ENCODE assay signal across 8 cellular contexts in genomic region chr10:18658301-18658991, GRCh38. TPM values are rescaled to one million over a fixed set of nuclear protein-coding genes. Genes with fewer than 3 reads are reported as not detected.
DNase-seq lines count a peak whose midpoint lies in the region; ATAC-seq, FAIRE-seq and TF ChIP-seq lines count a peak whose summit lies in the region.

No MANE protein-coding gene starts in this region.

- CTCF ChIA-PET in endothelial cell of umbilical vein (lab: Charles Lee) = interaction anchor here (0.9 to 2.2 kb wide), 3 partner anchors 8 to 81 kb away, joined by 3 to 9 read pairs (median 5); no protein-coding TSS in a partner anchor

- H3K4me1 Mint-ChIP-seq in T-helper 17 cell = peaks cover 28% of the 10 kb centered on the region
- peaks cover 14 to 56% (median 40%) of the 10 kb centered on the region in 4 donors for H3K4me1 Mint-ChIP-seq in naive thymus-derived CD8-positive, alpha-beta T cell

- peak; percentile 27 for DNase-seq in NOMO-1 treated with DMSO at 0.1 percent for 48 hours (lab: John Stamatoyannopoulos, UW; ENCODE audit: unreplicated experiment)
- no peak for DNase-seq in NOMO-1 treated with dmso at 0.1 percent for 144 hours (lab: John Stamatoyannopoulos, UW; ENCODE audit: unreplicated experiment)
- DNase-seq in T-helper 17 cell = no peak
- DNase-seq in endothelial cell of umbilical vein (ENCODE audit: low read depth, low spot score) = peak; percentile 44
- DNase-seq in naive thymus-derived CD8-positive, alpha-beta T cell = peak in 2 of 10 donors; percentile 15 to 16
- DNase-seq in NCI-H1694 treated with DMSO at 0.1 percent for 48 hours (lab: John Stamatoyannopoulos, UW) = no peak
- DNase-seq in occipital lobe (lab: John Stamatoyannopoulos, UW) = no peak

- no peaks in the 10 kb centered on the region for H3K9me1 ChIP-seq in endothelial cell of umbilical vein (replicated peaks; ENCODE audit: control insufficient read depth, extremely low read depth, insufficient read depth, low read length)

- no peaks in the 10 kb centered on the region for H3K27me3 ChIP-seq in endothelial cell of umbilical vein (ENCODE audit: control insufficient read depth in 2 of 2, insufficient read depth in 2 of 2, low read length in 2 of 2)

- H3K79me2 ChIP-seq in endothelial cell of umbilical vein (ENCODE audit: control insufficient read depth, insufficient read depth, low read length) = peaks cover 44% of the 10 kb centered on the region

- peaks cover 5% of the 10 kb centered on the region for H3K36me3 Mint-ChIP-seq in T-helper 17 cell (ENCODE audit: low read depth)
- H3K36me3 Mint-ChIP-seq in naive thymus-derived CD8-positive, alpha-beta T cell = peaks cover 0 to 19% (median 6%) of the 10 kb centered on the region in 3 donors

- peak overlapping the region; percentile 92 for H3K4me2 ChIP-seq in endothelial cell of umbilical vein (ENCODE audit: insufficient read depth, low read length)

- BruUV-seq in endothelial cell of umbilical vein (replicated peaks; lab: Mats Ljungman, UMichigan) = TSS peak; percentile 85

- H3K4me3 Mint-ChIP-seq in T-helper 17 cell = peak overlapping the region; percentile 99
- H3K4me3 Mint-ChIP-seq in naive thymus-derived CD8-positive, alpha-beta T cell = peak overlapping the region; percentile 98 to 100 (median 99)

- no peaks in the 10 kb centered on the region for H3K9me3 Mint-ChIP-seq in naive thymus-derived CD8-positive, alpha-beta T cell

- H3K9ac ChIP-seq in endothelial cell of umbilical vein (replicated peaks; ENCODE audit: extremely low read depth, insufficient read depth, low read length) = peak overlapping the region; percentile 99

- H4K20me1 ChIP-seq in endothelial cell of umbilical vein (replicated peaks; ENCODE audit: control insufficient read depth, extremely low read depth, insufficient read depth, low read length) = no peaks in the 10 kb centered on the region

- no peak for TF ChIP-seq CTCF in endothelial cell of umbilical vein (IDR thresholded peaks at IDR 0.05; ENCODE audit: extremely low read depth in 1 of 2, insufficient read depth in 1 of 2, low read depth in 1 of 2, low read length in 2 of 2)

- no peaks in the 10 kb centered on the region for H3K9me3 ChIP-seq in T-helper 17 cell (ENCODE audit: control insufficient read depth, low read length, poor library complexity, severe bottlenecking)
- no peaks in the 10 kb centered on the region for H3K9me3 ChIP-seq in endothelial cell of umbilical vein (replicated peaks; ENCODE audit: control insufficient read depth, insufficient read depth, low read length)

- peak; percentile 53 for FAIRE-seq in endothelial cell of umbilical vein (lab: Jason Lieb, UNC)

- ATAC-seq in HG02885 (IDR thresholded peaks at IDR 0.05; ENCODE audit: poor library complexity, unreplicated experiment) = peak; percentile 0
- no peak for ATAC-seq in T-helper 17 cell
- no peak for ATAC-seq in naive thymus-derived CD8-positive, alpha-beta T cell

- no peaks in the 10 kb centered on the region for H3K27me3 Mint-ChIP-seq in T-helper 17 cell
- no peaks in the 10 kb centered on the region for H3K27me3 Mint-ChIP-seq in naive thymus-derived CD8-positive, alpha-beta T cell

- H2AFZ ChIP-seq in endothelial cell of umbilical vein (ENCODE audit: low read depth, low read length) = peak overlapping the region; percentile 87

- dilution Hi-C loops in endothelial cell of umbilical vein (cut with MboI; ENCODE audit: extremely low pct_ligation_motif_present, low sequenced_read_pairs) = no loop called here

- H3K27ac ChIP-seq in endothelial cell of umbilical vein (ENCODE audit: insufficient read depth, low read depth, low read length) = peak overlapping the region; percentile 95

- H3K36me3 ChIP-seq in endothelial cell of umbilical vein (ENCODE audit: control insufficient read depth in 2 of 2, extremely low read depth in 1 of 2, insufficient read depth in 2 of 2, low read length in 2 of 2) = no peaks in the 10 kb centered on the region

- H3K4me3 ChIP-seq in endothelial cell of umbilical vein (replicated peaks in 1 of 3; ENCODE audit: insufficient read depth in 1 of 3, low read depth in 1 of 3, low read length in 3 of 3) = peak overlapping the region; percentile 74 to 96 (median 95)

- peak overlapping the region; percentile 96 for H3K27ac Mint-ChIP-seq in T-helper 17 cell
- H3K27ac Mint-ChIP-seq in naive thymus-derived CD8-positive, alpha-beta T cell = peak overlapping the region; percentile 95 to 99 (median 99)

- no peak for TF ChIP-seq POLR2A in endothelial cell of umbilical vein (IDR thresholded peaks at IDR 0.05; ENCODE audit: low read depth, low read length)

- POLR2A ChIA-PET in endothelial cell of umbilical vein (lab: Charles Lee) = interaction anchor here (0.6 to 1.0 kb wide), 2 partner anchors 26 to 197 kb away, joined by 3 to 4 read pairs; no protein-coding TSS in a partner anchor
- POLR2A ChIA-PET in naive thymus-derived CD8-positive, alpha-beta T cell (lab: Charles Lee) = interaction anchor here (0.6 to 1.7 kb wide), 7 partner anchors 8 to 1015 kb away, joined by 3 to 12 read pairs (median 4); partner anchors contain the start of gene NSUN6

- intact Hi-C loops in endothelial cell of umbilical vein (cut with micrococcal nuclease) = loop anchor here (2.0 kb wide), 1 partner anchor 32 kb away; no protein-coding TSS in a partner anchor

- peaks cover 17% of the 10 kb centered on the region for H3K4me1 ChIP-seq in endothelial cell of umbilical vein (ENCODE audit: control insufficient read depth, extremely low read depth, insufficient read depth, low read length)

TF ChIP-seq in endothelial cell of umbilical vein, 7 proteins besides CTCF, POLR2A, EP300 and RAD21:
- no peak for TF ChIP-seq GATA2 (IDR thresholded peaks at IDR 0.05; ENCODE audit: insufficient read depth, insufficient read length, low read depth, low read length)
- TF ChIP-seq MYC (IDR thresholded peaks at IDR 0.05; ENCODE audit: low read depth, low read length) = no peak
- no peak for TF ChIP-seq EZH2 (IDR thresholded peaks at IDR 0.05; ENCODE audit: borderline replicate concordance, low read depth, low read length, severe bottlenecking)
- TF ChIP-seq POLR2AphosphoS5 (IDR thresholded peaks at IDR 0.05; ENCODE audit: insufficient read depth, low read depth, low read length) = no peak
- no peak for TF ChIP-seq JUN (IDR thresholded peaks at IDR 0.05; ENCODE audit: borderline replicate concordance, insufficient read depth, insufficient read length, low read depth)
- TF ChIP-seq, protein P1, sequence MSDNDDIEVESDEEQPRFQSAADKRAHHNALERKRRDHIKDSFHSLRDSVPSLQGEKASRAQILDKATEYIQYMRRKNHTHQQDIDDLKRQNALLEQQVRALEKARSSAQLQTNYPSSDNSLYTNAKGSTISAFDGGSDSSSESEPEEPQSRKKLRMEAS (IDR thresholded peaks at IDR 0.05; ENCODE audit: insufficient read depth, insufficient read length) = no peak
- no peak for TF ChIP-seq FOS (IDR thresholded peaks at IDR 0.05; ENCODE audit: borderline replicate concordance, insufficient read depth, low read length)
TF ChIP-seq in endothelial cell of umbilical vein: peak in this region for 0.

RNA-seq across cellular contexts. Expression of gene ARL5B, which starts 0.8 kb away (rescaled TPM):
- total RNA-seq in T-helper 17 cell (10 to 100 TPM; 13.1 to 24.3 TPM), endothelial cell of umbilical vein (19.1 and 19.4 TPM in 2 replicates), occipital lobe (91.7 TPM)
- 3.7 and 5.1 TPM in 2 replicates for polyA plus RNA-seq in endothelial cell of umbilical vein
- polyA plus RNA-seq in endothelial cell of umbilical vein (2011; cell fraction: cytosol; rRNA removed) = 5.0 and 5.8 TPM in 2 replicates
- 11.8 and 17.5 TPM in 2 replicates for polyA plus RNA-seq in endothelial cell of umbilical vein (2011; cell fraction: nucleus; rRNA removed)
- 12.3 and 13.6 TPM in 2 replicates for polyA plus RNA-seq in endothelial cell of umbilical vein (2012)
- polyA minus RNA-seq in endothelial cell of umbilical vein = 11.2 and 13.0 TPM in 2 replicates
- 8.0 TPM for polyA minus RNA-seq in endothelial cell of umbilical vein (2011; cell fraction: cytosol; rRNA and poly(A)+ RNA removed)
- polyA minus RNA-seq in endothelial cell of umbilical vein (2011; cell fraction: nucleus; rRNA and poly(A)+ RNA removed) = 16.4 and 24.2 TPM in 2 replicates
- 10 to 100 TPM; 11.2 to 12.9 TPM for total RNA-seq in naive thymus-derived CD8-positive, alpha-beta T cell
- 1 to 10 TPM in 1 of 3 donors, under 1 TPM in 2; 0.72 to 1.9 (median 0.97) TPM for polyA plus RNA-seq in naive thymus-derived CD8-positive, alpha-beta T cell

RNA-seq across cellular contexts. Expression of gene NSUN6, which starts 7.1 kb away (rescaled TPM):
- 10 to 100 TPM; 22.2 to 36.9 TPM for total RNA-seq in T-helper 17 cell
- 5.2 and 6.5 TPM in 2 replicates for total RNA-seq in endothelial cell of umbilical vein
- polyA plus RNA-seq in endothelial cell of umbilical vein = 2.3 and 3.3 TPM in 2 replicates
- polyA plus RNA-seq in endothelial cell of umbilical vein (2011; cell fraction: cytosol; rRNA removed) = 2.4 and 3.8 TPM in 2 replicates
- polyA plus RNA-seq in endothelial cell of umbilical vein (2011; cell fraction: nucleus; rRNA removed) = 12.2 and 16.3 TPM in 2 replicates
- 3.7 and 5.3 TPM in 2 replicates for polyA plus RNA-seq in endothelial cell of umbilical vein (2012)
- 5.6 and 7.3 TPM in 2 replicates for polyA minus RNA-seq in endothelial cell of umbilical vein
- polyA minus RNA-seq in endothelial cell of umbilical vein (2011; cell fraction: cytosol; rRNA and poly(A)+ RNA removed) = 2.2 TPM
- 11.5 and 13.7 TPM in 2 replicates for polyA minus RNA-seq in endothelial cell of umbilical vein (2011; cell fraction: nucleus; rRNA and poly(A)+ RNA removed)
- total RNA-seq in naive thymus-derived CD8-positive, alpha-beta T cell = 10 to 100 TPM; 39.6 to 42.4 TPM
- 10 to 100 TPM in 1 of 3 donors, 1 to 10 TPM in 2; 5.3 to 10.8 (median 6.1) TPM for polyA plus RNA-seq in naive thymus-derived CD8-positive, alpha-beta T cell
- total RNA-seq in occipital lobe = 42.3 TPM

Comparison
In these comparisons a context has a peak if more than half of its experiments do, and no peak if none do; other contexts are left out.
1. DNase-seq: peak in NOMO-1 treated with DMSO at 0.1 percent for 48 hours (single experiment) and endothelial cell of umbilical vein (single experiment); none in NOMO-1 treated with dmso at 0.1 percent for 144 hours (single experiment), T-helper 17 cell (0 of 3), NCI-H1694 treated with DMSO at 0.1 percent for 48 hours (single experiment) and occipital lobe (single experiment).